In genomic region chr10:128684215-128684614, GRCh38 we compare ENCODE assay signal across 32 cellular contexts.
"Had no signal": no experiment of that assay in that cellular context is flagged by ENCODE, and none has a peak within 500 bp of the region (broad histone marks: within the 10 kb centered on the region; RNA-seq: fewer than 3 reads in every experiment).

No MANE protein-coding gene starts in this region.

- ATAC-seq: activated CD8-positive, alpha-beta T cell treated with anti-CD3 and anti-CD28 coated beads for 36 hours; activated T-cell treated with anti-CD3 and anti-CD28 coated beads, Interleukin-2, amount 50 U/mL, for 4 hours; activated T-helper 17 cell treated with anti-CD3 and anti-CD28 coated beads, Interleukin-2, amount 50 U/mL, for 72 hours; effector memory CD8-positive, alpha-beta T cell; foreskin keratinocyte; gastrocnemius medialis; heart left ventricle; T-helper 17 cell; WTC11 had no signal

- DNase-seq: activated CD4-positive, alpha-beta T cell treated with anti-CD3 and anti-CD28 coated beads for 1 hour; activated CD4-positive, alpha-beta T cell treated with anti-CD3 and anti-CD28 coated beads for 4 hours; activated CD4-positive, alpha-beta T cell treated with anti-CD3 and anti-CD28 coated beads, Interleukin-2, amount 50 U/mL, for 1 hour; activated CD4-positive, alpha-beta T cell treated with anti-CD3 and anti-CD28 coated beads, Interleukin-2, amount 50 U/mL, for 48 hours; activated CD8-positive, alpha-beta memory T cell treated with anti-CD3 and anti-CD28 coated beads for 24 hours; activated CD8-positive, alpha-beta T cell treated with anti-CD3 and anti-CD28 coated beads for 36 hours; activated effector memory CD4-positive, alpha-beta T cell treated with Interleukin-2 at 50 U/mL for 16 hours; activated gamma-delta T cell treated with Interleukin-2 at 50 U/mL for 16 hours; activated naive CD4-positive, alpha-beta T cell treated with anti-CD3 and anti-CD28 coated beads, Interleukin-2, amount 50 U/mL, for 16 hours; activated naive CD4-positive, alpha-beta T cell treated with Interleukin-2 at 50 U/mL for 16 hours; activated T-cell treated with anti-CD3 and anti-CD28 coated beads, Interleukin-2, amount 50 U/mL, for 4 hours; amniotic stem cell; anterior cingulate cortex; brain microvascular endothelial cell; effector CD4-positive, alpha-beta T cell; effector memory CD8-positive, alpha-beta T cell; erythroblast; foreskin keratinocyte; gastrocnemius medialis; glutamatergic neuron; heart left ventricle; T-helper 1 cell; T-helper 17 cell; T1000 had no signal

- H3K4me1 ChIP-seq: foreskin keratinocyte, gastrocnemius medialis had no signal

- H3K27ac Mint-ChIP-seq: activated CD8-positive, alpha-beta T cell treated with anti-CD3 and anti-CD28 coated beads for 36 hours; activated naive CD8-positive, alpha-beta T cell; activated T-helper 17 cell treated with anti-CD3 and anti-CD28 coated beads, Interleukin-2, amount 50 U/mL, for 72 hours; dendritic cell treated with granulocyte-macrophage colony-stimulating factor and Interleukin-4, amounts not matched to agents 40 ng/mL and 50 ng/mL, for 4 days; effector memory CD8-positive, alpha-beta T cell; T-helper 17 cell; T-helper 2 cell treated with Interferon-gamma antibody and Interleukin-4, amounts not matched to agents 5 μg/mL and 100 μg/mL, for 36 hours; WTC11 had no signal

- H3K27me3 Mint-ChIP-seq: activated CD8-positive, alpha-beta T cell treated with anti-CD3 and anti-CD28 coated beads for 36 hours; activated naive CD8-positive, alpha-beta T cell; activated T-helper 17 cell treated with anti-CD3 and anti-CD28 coated beads, Interleukin-2, amount 50 U/mL, for 72 hours; dendritic cell treated with granulocyte-macrophage colony-stimulating factor and Interleukin-4, amounts not matched to agents 40 ng/mL and 50 ng/mL, for 4 days had no signal

- H3K9me3 ChIP-seq: esophagus muscularis mucosa, gastrocnemius medialis, heart left ventricle had no signal

- H3K36me3 Mint-ChIP-seq: activated naive CD8-positive, alpha-beta T cell; WTC11 had no signal

- H3K4me3 Mint-ChIP-seq: activated CD8-positive, alpha-beta T cell treated with anti-CD3 and anti-CD28 coated beads for 36 hours; activated naive CD8-positive, alpha-beta T cell; activated T-cell treated with anti-CD3 and anti-CD28 coated beads, Interleukin-2, amount 50 U/mL, for 4 hours; activated T-helper 17 cell treated with anti-CD3 and anti-CD28 coated beads, Interleukin-2, amount 50 U/mL, for 72 hours; central memory CD8-positive, alpha-beta T cell; dendritic cell treated with granulocyte-macrophage colony-stimulating factor and Interleukin-4, amounts not matched to agents 40 ng/mL and 50 ng/mL, for 4 days; effector memory CD8-positive, alpha-beta T cell; T-helper 17 cell; T-helper 2 cell treated with Interferon-gamma antibody and Interleukin-4, amounts not matched to agents 5 μg/mL and 100 μg/mL, for 36 hours; WTC11 had no signal

- H3K9me3 Mint-ChIP-seq: activated CD8-positive, alpha-beta T cell treated with anti-CD3 and anti-CD28 coated beads for 36 hours; activated T-cell treated with anti-CD3 and anti-CD28 coated beads, Interleukin-2, amount 50 U/mL, for 4 hours; central memory CD8-positive, alpha-beta T cell; dendritic cell treated with granulocyte-macrophage colony-stimulating factor and Interleukin-4, amounts not matched to agents 40 ng/mL and 50 ng/mL, for 4 days; T-helper 2 cell treated with Interferon-gamma antibody and Interleukin-4, amounts not matched to agents 5 μg/mL and 100 μg/mL, for 36 hours; WTC11 had no signal

- H3K4me1 Mint-ChIP-seq: activated T-helper 17 cell treated with anti-CD3 and anti-CD28 coated beads, Interleukin-2, amount 50 U/mL, for 72 hours; central memory CD8-positive, alpha-beta T cell; T-helper 17 cell had no signal

- H3K27me3 ChIP-seq: brain microvascular endothelial cell, foreskin keratinocyte, gastrocnemius medialis had no signal

- H3K4me3 ChIP-seq: coronary artery, esophagus muscularis mucosa, gastrocnemius medialis, heart left ventricle had no signal

- H3K27ac ChIP-seq: brain microvascular endothelial cell, coronary artery, esophagus muscularis mucosa, foreskin keratinocyte, gastrocnemius medialis, heart left ventricle had no signal

- H3K36me3 ChIP-seq: brain microvascular endothelial cell, esophagus muscularis mucosa, gastrocnemius medialis, heart left ventricle had no signal
